ENCODE assay signal across 35 cellular contexts in genomic region chr2:34153484-34153883, GRCh38.
"Had no signal": no experiment of that assay in that cellular context is flagged by ENCODE, and none has a peak within 500 bp of the region (broad histone marks: within the 10 kb centered on the region; RNA-seq: fewer than 3 reads in every experiment).

No MANE protein-coding gene starts in this region.

- DNase-seq: Karpas-422, Kasumi-1, MG63, MM.1S, MV-4-11, NCI-H1048, NCI-H1092, NCI-H1092 treated with DMSO at 0.1 percent for 48 hours, NCI-H1105, NCI-H1105 treated with DMSO at 0.1 percent for 48 hours, NCI-H1417, NCI-H1417 treated with DMSO at 0.1 percent for 48 hours, NCI-H1436, NCI-H1436 treated with DMSO at 0.1 percent for 48 hours, NCI-H146, NCI-H1694, NCI-H1694 treated with DMSO at 0.1 percent for 48 hours, NCI-H187, NCI-H187 treated with DMSO at 0.1 percent for 48 hours, NCI-H1930, NCI-H2029, NCI-H2029 treated with DMSO at 0.1 percent for 48 hours, NCI-H2081, NCI-H2081 treated with DMSO at 0.1 percent for 48 hours, NCI-H2107, NCI-H2171, NCI-H2171 treated with DMSO at 0.1 percent for 48 hours, NCI-H2227 treated with DMSO at 0.1 percent for 48 hours, NCI-H226, NCI-H345, NCI-H446, NCI-H446 treated with DMSO at 0.1 percent for 48 hours, NCI-H510A, NCI-H510A treated with DMSO at 0.1 percent for 48 hours had no signal

- H3K4me3 ChIP-seq: MG63 had no signal

- H3K27me3 ChIP-seq: MG63 had no signal

- H3K36me3 ChIP-seq: MG63 had no signal

- H3K9me3 ChIP-seq: MG63 had no signal

- H3K27ac ChIP-seq: KMS-11 had no signal
